Comparison of ENCODE assay signal across 8 cellular contexts in genomic region chr13:30142502-30143211, GRCh38.
A peak's percentile ranks its signal among the peaks of the same experiment; 100 is the strongest.
DNase-seq lines count a peak whose midpoint lies in the region; ATAC-seq and TF ChIP-seq lines count a peak whose summit lies in the region.

No MANE protein-coding gene starts in this region.

- H3K4ac ChIP-seq in IMR-90 (ENCODE audit: low read depth, low read length) = peak overlapping the region; percentile 99
- peak overlapping the region; percentile 90 to 97 for H3K4ac ChIP-seq in mesenchymal stem cell (ENCODE audit: low read depth in 1 of 2, low read length in 2 of 2)

- peak overlapping the region; percentile 95 for H3K23ac ChIP-seq in IMR-90 (ENCODE audit: low read depth, low read length)
- H3K23ac ChIP-seq in mesenchymal stem cell (ENCODE audit: low read length in 2 of 2) = no peak overlapping the region

- no peaks in the 10 kb centered on the region for H3K36me3 ChIP-seq in BLaER1 treated with 17β-estradiol and CSF1 and Interleukin-3, amounts not matched to agents 10 nM and 100 nM
- H3K36me3 ChIP-seq in IMR-90 (ENCODE audit: control insufficient read depth, insufficient read depth, low read length) = no peaks in the 10 kb centered on the region
- H3K36me3 ChIP-seq in mesenchymal stem cell (ENCODE audit: control insufficient read depth in 1 of 2, insufficient read depth in 2 of 2, low read depth in 1 of 2, low read length in 2 of 2) = no peaks in the 10 kb centered on the region
- H3K36me3 ChIP-seq in upper lobe of left lung = no peaks in the 10 kb centered on the region

- no peak for TF ChIP-seq EP300 in upper lobe of left lung (IDR thresholded peaks at IDR 0.05)

- no TSS peak for BruUV-seq in IMR-90 (replicated peaks; lab: Mats Ljungman, UMichigan)

- H3K9me3 ChIP-seq in BLaER1 treated with 17β-estradiol and CSF1 and Interleukin-3, amounts not matched to agents 10 nM and 100 nM (replicated peaks in 1 of 11) = peaks cover 7 to 20% (median 12%) of the 10 kb centered on the region in 11 experiments
- H3K9me3 ChIP-seq in IMR-90 (ENCODE audit: control insufficient read depth, insufficient read depth, low read length) (peaks cover 5% of the 10 kb centered on the region), mesenchymal stem cell (ENCODE audit: control insufficient read depth, low read length) (peaks cover 7% of the 10 kb centered on the region), upper lobe of left lung (no peaks in the 10 kb centered on the region)

- intact Hi-C loops in IMR-90 (cut with micrococcal nuclease) = no loop called here

- H3K9me3 Mint-ChIP-seq in brain = peaks cover 0 to 14% (median 8%) of the 10 kb centered on the region in 5 experiments

- peak overlapping the region; percentile 44 to 96 for H2BK12ac ChIP-seq in mesenchymal stem cell (ENCODE audit: low read length in 2 of 2)

- H2AK9ac ChIP-seq in IMR-90 (replicated peaks; ENCODE audit: low read depth, low read length, poor library complexity) = peak overlapping the region; percentile 94

- no CpG with 5 or more reads among the region's 13 CpGs for WGBS in IMR-90 (ENCODE audit: extremely low coverage in 2 of 2, insufficient read length in 1 of 2), 2 experiments
- WGBS in mesenchymal stem cell = 1% methylated on average over 13 of the region's 13 CpGs
- WGBS in upper lobe of left lung, 2 donors = 18 to 38% methylated on average over 6 to 13 of the region's 13 CpGs

- peak; percentile 89 for ATAC-seq in IMR-90 (ENCODE audit: low read depth)
- peak; percentile 66 to 84 for ATAC-seq in upper lobe of left lung (ENCODE audit: low FRiP score in 2 of 2)
- ATAC-seq in GM18858 (IDR thresholded peaks at IDR 0.05; ENCODE audit: unreplicated experiment) = no peak
- no peak for ATAC-seq in HG02981 (IDR thresholded peaks at IDR 0.05; ENCODE audit: unreplicated experiment)

- H3K4me2 ChIP-seq in BLaER1 treated with 17β-estradiol and CSF1 and Interleukin-3, amounts not matched to agents 10 nM and 100 nM = peak overlapping the region; percentile 18 to 92 (median 68)
- peak overlapping the region; percentile 22 for H3K4me2 ChIP-seq in IMR-90 (ENCODE audit: low read depth, low read length)
- peak overlapping the region; percentile 24 for H3K4me2 ChIP-seq in mesenchymal stem cell (ENCODE audit: low read length, poor library complexity, severe bottlenecking)

- peak overlapping the region; percentile 96 for H3K14ac ChIP-seq in IMR-90 (replicated peaks; ENCODE audit: low read depth, low read length)
- no peak overlapping the region for H3K14ac ChIP-seq in mesenchymal stem cell (ENCODE audit: low read length in 2 of 2)

- POLR2A ChIA-PET in IMR-90 (lab: Charles Lee; ENCODE audit: unreplicated experiment) = no interaction called here

- in situ Hi-C loops in IMR-90 (cut with MboI; ENCODE audit: low sequenced_read_pairs) = loop anchor here (25.0 kb wide), 1 partner anchor 895 kb away; no protein-coding TSS in a partner anchor

- no peaks in the 10 kb centered on the region for H3K36me3 Mint-ChIP-seq in brain

- H3K4me1 ChIP-seq in BLaER1 treated with 17β-estradiol and CSF1 and Interleukin-3, amounts not matched to agents 10 nM and 100 nM = peaks cover 26 to 68% (median 61%) of the 10 kb centered on the region in 10 experiments
- peaks cover 17% of the 10 kb centered on the region for H3K4me1 ChIP-seq in IMR-90 (ENCODE audit: control insufficient read depth, insufficient read depth, low read length)
- H3K4me1 ChIP-seq in mesenchymal stem cell (ENCODE audit: control insufficient read depth, insufficient read depth, low read depth, low read length) = peaks cover 14% of the 10 kb centered on the region
- H3K4me1 ChIP-seq in upper lobe of left lung = peaks cover 10 to 13% (median 12%) of the 10 kb centered on the region in 4 donors

- DNase-seq in IMR-90 (peak; percentile 99), mesenchymal stem cell (peak; percentile 99), upper lobe of left lung (peak in 1 of 2 donors; percentile 65), NCI-H446 treated with DMSO at 0.1 percent for 48 hours (lab: John Stamatoyannopoulos, UW) (no peak)

- no peak overlapping the region for H3K4me3 ChIP-seq in BLaER1 treated with 17β-estradiol and CSF1 and Interleukin-3, amounts not matched to agents 10 nM and 100 nM
- no peak overlapping the region for H3K4me3 ChIP-seq in IMR-90 (ENCODE audit: insufficient read depth, low read depth, low read length)
- H3K4me3 ChIP-seq in mesenchymal stem cell (ENCODE audit: insufficient read depth in 1 of 2, low read depth in 1 of 2, low read length in 2 of 2) = peak overlapping the region in 1 of 2 experiments; percentile 21
- H3K4me3 ChIP-seq in upper lobe of left lung = no peak overlapping the region

- CTCF ChIA-PET in IMR-90 (lab: Yijun Ruan, JAX) = interaction anchor here (1.1 to 3.0 kb wide), 2 partner anchors 10 to 219 kb away, joined by 3 to 24 read pairs; no protein-coding TSS in a partner anchor

- H4K8ac ChIP-seq in IMR-90 (ENCODE audit: low read depth in 2 of 2, low read length in 2 of 2) = peak overlapping the region; percentile 56 to 99; a peak in 3 of 4 replicates
- peak overlapping the region; percentile 79 for H4K8ac ChIP-seq in mesenchymal stem cell (ENCODE audit: low read length)

- peak overlapping the region; percentile 99 for H2AK5ac ChIP-seq in IMR-90 (ENCODE audit: low read depth, low read length)
- no peak overlapping the region for H2AK5ac ChIP-seq in mesenchymal stem cell (ENCODE audit: low read length, severe bottlenecking)

- H3K79me1 ChIP-seq in IMR-90 (ENCODE audit: low read depth in 1 of 2, low read length in 2 of 2) = no peaks in the 10 kb centered on the region
- no peaks in the 10 kb centered on the region for H3K79me1 ChIP-seq in mesenchymal stem cell (replicated peaks; ENCODE audit: low read length, poor library complexity, severe bottlenecking)

- TF ChIP-seq RAD21 in IMR-90 (IDR thresholded peaks at IDR 0.05; ENCODE audit: low read length) = no peak

- H2AFZ ChIP-seq in IMR-90 (replicated peaks; ENCODE audit: low read length, poor library complexity) = peak overlapping the region; percentile 83
- H2AFZ ChIP-seq in mesenchymal stem cell (ENCODE audit: low read depth, low read length) = no peak overlapping the region

- H4K91ac ChIP-seq in IMR-90 (ENCODE audit: insufficient read depth, low read depth, low read length) (peak overlapping the region; percentile 98), mesenchymal stem cell (ENCODE audit: low read length) (peak overlapping the region; percentile 93)

- H3K27me3 ChIP-seq in BLaER1 treated with 17β-estradiol and CSF1 and Interleukin-3, amounts not matched to agents 10 nM and 100 nM = peaks cover 0 to 6% (median 0%) of the 10 kb centered on the region in 11 experiments; a peak in 2 of 22 replicates
- H3K27me3 ChIP-seq in IMR-90 (ENCODE audit: control insufficient read depth, insufficient read depth, low read length) (no peaks in the 10 kb centered on the region), mesenchymal stem cell (ENCODE audit: control insufficient read depth in 1 of 2, insufficient read depth in 1 of 2, low read length in 2 of 2) (no peaks in the 10 kb centered on the region), upper lobe of left lung (no peaks in the 10 kb centered on the region)

- no peak for TF ChIP-seq POLR2A in IMR-90 (IDR thresholded peaks at IDR 0.05; ENCODE audit: low read depth, low read length)
- TF ChIP-seq POLR2A in upper lobe of left lung (IDR thresholded peaks at IDR 0.05) = no peak

- no peak overlapping the region for H3K4me3 Mint-ChIP-seq in brain

- peak overlapping the region; percentile 98 for H2BK120ac ChIP-seq in IMR-90 (ENCODE audit: low read depth, low read length)
- H2BK120ac ChIP-seq in mesenchymal stem cell (ENCODE audit: low read depth, low read length) = peak overlapping the region; percentile 83

- H3K9ac ChIP-seq in BLaER1 treated with 17β-estradiol and CSF1 and Interleukin-3, amounts not matched to agents 10 nM and 100 nM = peak overlapping the region in 5 of 11 experiments; percentile 9 to 45 (median 21); a peak in 5 of 22 replicates
- H3K9ac ChIP-seq in IMR-90 (ENCODE audit: low read depth, low read length) = no peak overlapping the region
- H3K9ac ChIP-seq in mesenchymal stem cell (ENCODE audit: low read length) = peak overlapping the region; percentile 57

- H3K27ac ChIP-seq in BLaER1 treated with 17β-estradiol and CSF1 and Interleukin-3, amounts not matched to agents 10 nM and 100 nM = peak overlapping the region in 6 of 11 experiments; percentile 6 to 52 (median 42); a peak in 10 of 22 replicates
- H3K27ac ChIP-seq in IMR-90 (ENCODE audit: insufficient read depth, low read length) (peak overlapping the region; percentile 95), mesenchymal stem cell (ENCODE audit: low read length, poor library complexity, severe bottlenecking) (peak overlapping the region; percentile 89), upper lobe of left lung (no peak overlapping the region)

- dilution Hi-C loops in IMR-90 (cut with HindIII; ENCODE audit: low sequenced_read_pairs, unreplicated experiment) = no loop called here

- H3K9me1 ChIP-seq in IMR-90 (ENCODE audit: insufficient read depth, low read length) = peaks cover 15% of the 10 kb centered on the region

- H2BK15ac ChIP-seq in IMR-90 (ENCODE audit: low read depth, low read length) = peak overlapping the region; percentile 78; the same call in 2 of the 3 replicates
- H2BK15ac ChIP-seq in mesenchymal stem cell (ENCODE audit: low read depth, poor library complexity, severe bottlenecking) = peak overlapping the region; percentile 82

- TF ChIP-seq CTCF in IMR-90 (conservative IDR thresholded peaks at IDR 0.05; ENCODE audit: low read depth, low read length) = no peak
- TF ChIP-seq CTCF in brain (conservative IDR thresholded peaks at IDR 0.05) = no peak
- no peak for TF ChIP-seq CTCF in upper lobe of left lung (IDR thresholded peaks at IDR 0.05)

- H4K5ac ChIP-seq in IMR-90 (ENCODE audit: low read depth, low read length) = peak overlapping the region; percentile 93

- H3K4me1 Mint-ChIP-seq in brain = peaks cover 41% of the 10 kb centered on the region

- peak overlapping the region; percentile 67; the same call in 1 of the 2 replicates for H3K56ac ChIP-seq in IMR-90 (ENCODE audit: extremely low read depth, insufficient read depth, low read length)

- no peaks in the 10 kb centered on the region for H3K27me3 Mint-ChIP-seq in brain

- H3K27ac Mint-ChIP-seq in brain = peak overlapping the region; percentile 8 to 90 (median 66)

- peak overlapping the region; percentile 91 for H3K18ac ChIP-seq in IMR-90 (ENCODE audit: low read depth, low read length)
- peak overlapping the region; percentile 79 to 96 for H3K18ac ChIP-seq in mesenchymal stem cell (ENCODE audit: low read depth in 1 of 2, low read length in 2 of 2)

- peak overlapping the region; percentile 92 for H2BK20ac ChIP-seq in IMR-90 (ENCODE audit: low read depth, low read length)

- H4K20me1 ChIP-seq in BLaER1 treated with 17β-estradiol and CSF1 and Interleukin-3, amounts not matched to agents 10 nM and 100 nM = no peaks in the 10 kb centered on the region
- peaks cover 16% of the 10 kb centered on the region for H4K20me1 ChIP-seq in IMR-90 (ENCODE audit: insufficient read depth, low read length)

- H2BK5ac ChIP-seq in IMR-90 (ENCODE audit: low read depth, low read length, poor library complexity, severe bottlenecking) (peak overlapping the region; percentile 98), mesenchymal stem cell (ENCODE audit: low read depth, low read length, poor library complexity, severe bottlenecking) (peak overlapping the region; percentile 10)

TF ChIP-seq in IMR-90, 13 proteins besides CTCF, POLR2A, EP300 and RAD21 (continues in another document):
- TF ChIP-seq FOS (IDR thresholded peaks at IDR 0.05; ENCODE audit: low read depth, low read length) = peak; percentile 74; the same call in 1 of the 2 replicates

Comparison
In these comparisons a context has a peak if more than half of its experiments do, and no peak if none do; other contexts are left out.
1. H3K27ac ChIP-seq: peak in BLaER1 treated with 17β-estradiol and CSF1 and Interleukin-3, amounts not matched to agents 10 nM and 100 nM (6 of 11), IMR-90 (single experiment) and mesenchymal stem cell (single experiment); none in upper lobe of left lung (0 of 4).
2. ATAC-seq: peak in IMR-90 (single experiment) and upper lobe of left lung (2 of 2); none in GM18858 (single experiment) and HG02981 (single experiment).
3. Peak in every context shown above with its lines, with median percentiles within 50 percentile points of each other: H3K4me2 ChIP-seq.